In genomic region chr3:139710212-139710611, GRCh38 we compare ENCODE assay signal across 21 cellular contexts.
"Had no signal": no experiment of that assay in that cellular context is flagged by ENCODE, and none has a peak within 500 bp of the region (broad histone marks: within the 10 kb centered on the region; RNA-seq: fewer than 3 reads in every experiment).

No MANE protein-coding gene starts in this region.

- ATAC-seq: activated CD8-positive, alpha-beta T cell treated with anti-CD3 and anti-CD28 coated beads, Interleukin-2, amount 10 ng/mL, durations not matched to agents 7 days and 5 days; activated T-cell treated with anti-CD3 and anti-CD28 coated beads, Interleukin-2, amount 50 U/mL, for 72 hours; body of pancreas; esophagus mucosa; left ventricle myocardium superior; naive thymus-derived CD8-positive, alpha-beta T cell; stimulated activated naive B cell treated with anti-CD40 and anti-IgM and Interleukin-4, amounts not matched to agents 10 μg/mL and 1 μg/mL and 100 μg/mL, for 72 hours had no signal

- DNase-seq: activated B cell treated with CpG ODN at 0.5 μM for 24 hours; activated CD4-positive, alpha-beta T cell treated with anti-CD3 and anti-CD28 coated beads for 48 hours; activated CD8-positive, alpha-beta memory T cell treated with anti-CD3 and anti-CD28 coated beads, Interleukin-2, amount 50 U/mL, for 48 hours; activated CD8-positive, alpha-beta T cell treated with anti-CD3 and anti-CD28 coated beads, Interleukin-2, amount 10 ng/mL, durations not matched to agents 7 days and 5 days; activated gamma-delta T cell; activated naive CD8-positive, alpha-beta T cell treated with anti-CD3 and anti-CD28 coated beads for 36 hours; activated T-cell treated with anti-CD3 and anti-CD28 coated beads, Interleukin-2, amount 50 U/mL, for 72 hours; amygdala; body of pancreas; caudate nucleus; colonic mucosa; kidney; left ventricle myocardium superior; mesenchymal stem cell; naive thymus-derived CD8-positive, alpha-beta T cell; posterior cingulate gyrus; stimulated activated CD4-positive, alpha-beta T cell treated with anti-CD3 and anti-CD28 coated beads, Interleukin-15, amount 100 ng/mL, for 24 hours; stimulated activated CD4-positive, alpha-beta T cell treated with anti-CD3 and anti-CD28 coated beads, Interleukin-4, amount 100 ng/mL, for 1 hour; stimulated activated naive B cell treated with anti-CD40 and anti-IgM and Interleukin-4, amounts not matched to agents 10 μg/mL and 1 μg/mL and 100 μg/mL, for 72 hours; thyroid gland had no signal
